Comparison of ENCODE assay signal across 35 cellular contexts in genomic region chr7:80380957-80381356, GRCh38.
"Had no signal": no experiment of that assay in that cellular context is flagged by ENCODE, and none has a peak within 500 bp of the region (broad histone marks: within the 10 kb centered on the region; RNA-seq: fewer than 3 reads in every experiment).

No MANE protein-coding gene starts in this region.

- DNase-seq: activated CD4-positive, alpha-beta memory T cell treated with anti-CD3 and anti-CD28 coated beads for 36 hours; activated CD4-positive, alpha-beta T cell treated with anti-CD3 and anti-CD28 coated beads for 1 hour; activated CD4-positive, alpha-beta T cell treated with anti-CD3 and anti-CD28 coated beads for 36 hours; activated CD4-positive, alpha-beta T cell treated with anti-CD3 and anti-CD28 coated beads for 48 hours; activated CD4-positive, alpha-beta T cell treated with anti-CD3 and anti-CD28 coated beads, Interleukin-2, amount 10 ng/mL, durations not matched to agents 7 days and 5 days; activated CD4-positive, alpha-beta T cell treated with anti-CD3 and anti-CD28 coated beads, Interleukin-2, amount 50 U/mL, for 4 hours; activated CD4-positive, CD25-positive, alpha-beta regulatory T cell; activated CD8-positive, alpha-beta memory T cell treated with anti-CD3 and anti-CD28 coated beads, Interleukin-2, amount 50 U/mL, for 4 hours; activated CD8-positive, alpha-beta T cell treated with anti-CD3 and anti-CD28 coated beads for 36 hours; activated effector memory CD4-positive, alpha-beta T cell treated with anti-CD3 and anti-CD28 coated beads, Interleukin-2, amount 50 U/mL, for 16 hours; activated gamma-delta T cell treated with Interleukin-2 at 50 U/mL for 16 hours; activated naive CD4-positive, alpha-beta T cell; activated naive CD4-positive, alpha-beta T cell treated with anti-CD3 and anti-CD28 coated beads for 36 hours; activated naive CD4-positive, alpha-beta T cell treated with anti-CD3 and anti-CD28 coated beads, Interleukin-2, amount 50 U/mL, for 16 hours; activated naive CD8-positive, alpha-beta T cell treated with anti-CD3 and anti-CD28 coated beads for 36 hours; activated T-cell treated with anti-CD3 and anti-CD28 coated beads for 4 hours; activated T-cell treated with anti-CD3 and anti-CD28 coated beads, Interleukin-2, amount 50 U/mL, for 1 hour; activated T-cell treated with anti-CD3 and anti-CD28 coated beads, Interleukin-2, amount 50 U/mL, for 4 hours; activated T-cell treated with anti-CD3 and anti-CD28 coated beads, Interleukin-2, amount 50 U/mL, for 72 hours; adrenal gland; amniotic stem cell; aorta; body of pancreas; brain microvascular endothelial cell; central memory CD4-positive, alpha-beta T cell; T-helper 2 cell; T-helper 9 cell; WERI-Rb-1 had no signal

- FAIRE-seq: astrocyte, TTC549 had no signal

- H3K4me1 ChIP-seq: breast epithelium had no signal

- ATAC-seq: activated CD4-positive, alpha-beta T cell treated with anti-CD3 and anti-CD28 coated beads for 36 hours; activated CD4-positive, CD25-positive, alpha-beta regulatory T cell treated with anti-CD3 and anti-CD28 coated beads, Interleukin-2, amount 50 U/mL, for 24 hours; activated CD8-positive, alpha-beta T cell treated with anti-CD3 and anti-CD28 coated beads for 36 hours; activated naive CD4-positive, alpha-beta T cell treated with anti-CD3 and anti-CD28 coated beads, Interleukin-2, amount 50 U/mL, for 72 hours; activated T-cell treated with anti-CD3 and anti-CD28 coated beads, Interleukin-2, amount 50 U/mL, for 4 hours; activated T-cell treated with anti-CD3 and anti-CD28 coated beads, Interleukin-2, amount 50 U/mL, for 72 hours; activated T-helper 17 cell treated with anti-CD3 and anti-CD28 coated beads, Interleukin-2, amount 50 U/mL, for 72 hours; body of pancreas; WTC11 had no signal

- H3K9me3 ChIP-seq: adrenal gland, body of pancreas had no signal

- H3K27me3 ChIP-seq: adrenal gland, body of pancreas, brain microvascular endothelial cell, breast epithelium had no signal

- H3K27ac ChIP-seq: adrenal gland, body of pancreas, brain microvascular endothelial cell, breast epithelium, WERI-Rb-1 had no signal

- H3K36me3 ChIP-seq: adrenal gland, brain microvascular endothelial cell, breast epithelium, WERI-Rb-1 had no signal

- H3K4me3 ChIP-seq: adrenal gland, body of pancreas, breast epithelium had no signal
